Comparison of ENCODE assay signal across 28 cellular contexts in genomic region chrX:155246748-155247147, GRCh38. TPM values are rescaled to one million over a fixed set of nuclear protein-coding genes. Genes with fewer than 3 reads are reported as not detected.
DNase-seq lines count a peak whose midpoint lies in the region; ATAC-seq, FAIRE-seq and TF ChIP-seq lines count a peak whose summit lies in the region.
"Had no signal": no experiment of that assay in that cellular context is flagged by ENCODE, and none has a peak within 500 bp of the region (broad histone marks: within the 10 kb centered on the region; RNA-seq: fewer than 3 reads in every experiment).

No MANE protein-coding gene starts in this region.

- no peaks in the 10 kb centered on the region for H3K27me3 Mint-ChIP-seq in stimulated activated naive B cell treated with anti-CD40 and anti-IgM and Interleukin-4, amounts not matched to agents 10 μg/mL and 1 μg/mL and 100 μg/mL, for 72 hours
- H3K27me3 Mint-ChIP-seq: activated CD4-positive, alpha-beta T cell treated with anti-CD3 and anti-CD28 coated beads, Interleukin-2, amount 10 ng/mL, durations not matched to agents 24 days and 14 days; activated naive CD8-positive, alpha-beta T cell treated with anti-CD3 and anti-CD28 coated beads, Interleukin-2, amount 10 ng/mL, durations not matched to agents 7 days and 5 days had no signal

- TF ChIP-seq CTCF in HepG2 (CRISPR knock-in tag; IDR thresholded peaks at IDR 0.05), result no peak
- TF ChIP-seq CTCF in right lobe of liver (IDR thresholded peaks at IDR 0.05), result no peak
- no peak for TF ChIP-seq CTCF in epithelial cell of esophagus (IDR thresholded peaks at IDR 0.05; ENCODE audit: insufficient read depth, low read depth, low read length, missing control alignments)
- no peak for TF ChIP-seq CTCF in uterus (IDR thresholded peaks at IDR 0.05)

- no peaks in the 10 kb centered on the region for H3K36me3 ChIP-seq in HepG2 (replicated peaks in 1 of 2; ENCODE audit: control insufficient read depth in 1 of 2, insufficient read depth in 2 of 2, low read length in 2 of 2)
- H3K36me3 ChIP-seq in right lobe of liver, result no peaks in the 10 kb centered on the region
- H3K36me3 ChIP-seq in uterus, result no peaks in the 10 kb centered on the region
- H3K36me3 ChIP-seq: ascending aorta, BE2C, cardiac muscle cell, ovary, tibial artery, WERI-Rb-1 had no signal

- H3K4me1 ChIP-seq in HepG2 (ENCODE audit: insufficient read depth, low read length), result no peaks in the 10 kb centered on the region
- H3K4me1 ChIP-seq in right lobe of liver, result no peaks in the 10 kb centered on the region
- H3K4me1 ChIP-seq in uterus, result no peaks in the 10 kb centered on the region
- H3K4me1 ChIP-seq: ascending aorta, BE2C, tibial artery had no signal

- TF ChIP-seq EP300 in HepG2 (IDR thresholded peaks at IDR 0.05; ENCODE audit: low read depth in 2 of 2, low read length in 2 of 2) (no peak), HepG2 (CRISPR knock-in tag; IDR thresholded peaks at IDR 0.05; ENCODE audit: borderline replicate concordance) (no peak)

- H3K27me3 ChIP-seq in HepG2 (ENCODE audit: control insufficient read depth in 1 of 2, insufficient read depth in 2 of 2, low read length in 2 of 2), result no peaks in the 10 kb centered on the region
- H3K27me3 ChIP-seq in right lobe of liver, result peaks cover 0 to 3% of the 10 kb centered on the region in 2 donors
- no peaks in the 10 kb centered on the region for H3K27me3 ChIP-seq in uterus
- H3K27me3 ChIP-seq: ascending aorta, BE2C, cardiac muscle cell, ovary, tibial artery had no signal

- H3K27ac ChIP-seq in HepG2 (ENCODE audit: extremely low read length, insufficient read depth, low read length) (no peak overlapping the region), right lobe of liver (no peak overlapping the region), uterus (no peak overlapping the region)
- H3K27ac ChIP-seq: ascending aorta, cardiac muscle cell, epithelial cell of prostate, ovary, tibial artery, WERI-Rb-1 had no signal

- no peak overlapping the region for H2AFZ ChIP-seq in HepG2 (ENCODE audit: low read length)

- H3K4me3 ChIP-seq in HepG2 (replicated peaks in 1 of 3; ENCODE audit: insufficient read depth in 1 of 3, low read depth in 2 of 3, low read length in 3 of 3) (no peak overlapping the region), right lobe of liver (no peak overlapping the region), epithelial cell of esophagus (ENCODE audit: low read length) (no peak overlapping the region), uterus (no peak overlapping the region)
- H3K4me3 ChIP-seq: ascending aorta, cardiac muscle cell, ovary, tibial artery had no signal

- TF ChIP-seq RAD21 in HepG2 (CRISPR knock-in tag; IDR thresholded peaks at IDR 0.05), result no peak

- TF ChIP-seq POLR2A in HepG2 (IDR thresholded peaks at IDR 0.05; ENCODE audit: insufficient read depth in 1 of 2, low read depth in 2 of 2, low read length in 2 of 2) (no peak), right lobe of liver (IDR thresholded peaks at IDR 0.05) (no peak), uterus (IDR thresholded peaks at IDR 0.05) (no peak)

- H3K27ac Mint-ChIP-seq in stimulated activated naive B cell treated with anti-CD40 and anti-IgM and Interleukin-4, amounts not matched to agents 10 μg/mL and 1 μg/mL and 100 μg/mL, for 72 hours, result no peak overlapping the region
- H3K27ac Mint-ChIP-seq: activated CD4-positive, alpha-beta T cell treated with anti-CD3 and anti-CD28 coated beads, Interleukin-2, amount 10 ng/mL, durations not matched to agents 24 days and 14 days; activated naive CD8-positive, alpha-beta T cell treated with anti-CD3 and anti-CD28 coated beads, Interleukin-2, amount 10 ng/mL, durations not matched to agents 7 days and 5 days had no signal

- no peaks in the 10 kb centered on the region for H3K9me3 ChIP-seq in HepG2 (ENCODE audit: low read length)
- H3K9me3 ChIP-seq in right lobe of liver, result no peaks in the 10 kb centered on the region
- no peaks in the 10 kb centered on the region for H3K9me3 ChIP-seq in uterus
- H3K9me3 ChIP-seq: ascending aorta, BE2C, ovary, tibial artery had no signal

- in situ Hi-C loops in HepG2 (cut with HindIII; ENCODE audit: extremely low pct_ligation_motif_present, low pct_unique_long_range_greater_than_20kb), result no loop called here

- FAIRE-seq in HepG2 (lab: Jason Lieb, UNC), result peak; percentile 30
- FAIRE-seq: small intestine had no signal

- peaks cover 0 to 2% of the 10 kb centered on the region in 2 donors for H3K36me3 Mint-ChIP-seq in stimulated activated naive B cell treated with anti-CD40 and anti-IgM and Interleukin-4, amounts not matched to agents 10 μg/mL and 1 μg/mL and 100 μg/mL, for 72 hours
- H3K36me3 Mint-ChIP-seq: immature natural killer cell had no signal

- ATAC-seq in HepG2, result no peak
- ATAC-seq in right lobe of liver, result no peak
- peak; percentile 96 to 98 for ATAC-seq in stimulated activated naive B cell treated with anti-CD40 and anti-IgM and Interleukin-4, amounts not matched to agents 10 μg/mL and 1 μg/mL and 100 μg/mL, for 72 hours (replicated peaks)

- WGBS in HepG2 (ENCODE audit: low lambda C conversion rate), result 91% methylated on average over 1 of the region's 1 CpG
- 56% methylated on average over 1 of the region's 1 CpG for whole genome bisulfite sequencing in right lobe of liver (ENCODE audit: insufficient coverage, low coverage, low lambda C conversion rate, missing lambda C conversion rate)

- no peaks in the 10 kb centered on the region for H3K79me2 ChIP-seq in HepG2 (ENCODE audit: insufficient read depth, low read length)

- no peak overlapping the region for H3K9ac ChIP-seq in HepG2 (ENCODE audit: insufficient read depth, low read depth, low read length)

- CTCF ChIA-PET in HepG2 (lab: Yijun Ruan, JAX; ENCODE audit: low intra/inter-chr PET ratio, low total read pairs), result no interaction called here

- POLR2A ChIA-PET in HepG2 (lab: Yijun Ruan, JAX), result interaction anchor here (1.2 kb wide), 1 partner anchor 31 kb away, joined by 3 read pairs; the partner anchor contains the start of gene VBP1

- no peak overlapping the region for H3K4me3 Mint-ChIP-seq in stimulated activated naive B cell treated with anti-CD40 and anti-IgM and Interleukin-4, amounts not matched to agents 10 μg/mL and 1 μg/mL and 100 μg/mL, for 72 hours
- H3K4me3 Mint-ChIP-seq: activated CD4-positive, alpha-beta T cell treated with anti-CD3 and anti-CD28 coated beads, Interleukin-2, amount 10 ng/mL, durations not matched to agents 24 days and 14 days; activated naive CD8-positive, alpha-beta T cell treated with anti-CD3 and anti-CD28 coated beads, Interleukin-2, amount 10 ng/mL, durations not matched to agents 7 days and 5 days; CD8-positive, alpha-beta memory T cell; immature natural killer cell had no signal

- H3K4me2 ChIP-seq in HepG2 (ENCODE audit: low read depth, low read length), result no peak overlapping the region

- H3K4me1 Mint-ChIP-seq in stimulated activated naive B cell treated with anti-CD40 and anti-IgM and Interleukin-4, amounts not matched to agents 10 μg/mL and 1 μg/mL and 100 μg/mL, for 72 hours, result peaks cover 9 to 26% of the 10 kb centered on the region in 2 donors
- H3K4me1 Mint-ChIP-seq: activated naive CD8-positive, alpha-beta T cell treated with anti-CD3 and anti-CD28 coated beads, Interleukin-2, amount 10 ng/mL, durations not matched to agents 7 days and 5 days; CD8-positive, alpha-beta memory T cell; immature natural killer cell had no signal

- H3K9me3 Mint-ChIP-seq in stimulated activated naive B cell treated with anti-CD40 and anti-IgM and Interleukin-4, amounts not matched to agents 10 μg/mL and 1 μg/mL and 100 μg/mL, for 72 hours, result no peaks in the 10 kb centered on the region
- H3K9me3 Mint-ChIP-seq: activated CD4-positive, alpha-beta T cell treated with anti-CD3 and anti-CD28 coated beads, Interleukin-2, amount 10 ng/mL, durations not matched to agents 24 days and 14 days; activated naive CD8-positive, alpha-beta T cell treated with anti-CD3 and anti-CD28 coated beads, Interleukin-2, amount 10 ng/mL, durations not matched to agents 7 days and 5 days; CD8-positive, alpha-beta memory T cell; immature natural killer cell had no signal

- intact Hi-C loops in HepG2 (cut with micrococcal nuclease; ENCODE audit: unreplicated experiment), result no loop called here
- intact Hi-C loops in right lobe of liver (cut with DNase I), result no loop called here
- intact Hi-C loops in uterus (cut with DNase I; ENCODE audit: low total_unique reads), result no loop called here

- H4K20me1 ChIP-seq in HepG2 (ENCODE audit: insufficient read depth, low read length), result no peaks in the 10 kb centered on the region

- no TSS peak for BruUV-seq in HepG2 (replicated peaks; lab: Mats Ljungman, UMichigan)

- no peak for DNase-seq in HepG2 (ENCODE audit: low spot score)
- no peak for DNase-seq in right lobe of liver
- DNase-seq in MV-4-11 (lab: John Stamatoyannopoulos, UW), result peak; percentile 0
- DNase-seq in epithelial cell of esophagus (ENCODE audit: low read depth), result peak; percentile 1
- peak; percentile 23 for DNase-seq in stimulated activated naive B cell treated with anti-CD40 and anti-IgM and Interleukin-4, amounts not matched to agents 10 μg/mL and 1 μg/mL and 100 μg/mL, for 72 hours
- no peak for DNase-seq in EL
- no peak for DNase-seq in NCI-H187 (lab: John Stamatoyannopoulos, UW)
- DNase-seq in uterus, result no peak
- DNase-seq: activated CD4-positive, alpha-beta T cell treated with anti-CD3 and anti-CD28 coated beads, Interleukin-2, amount 10 ng/mL, durations not matched to agents 24 days and 14 days; activated effector memory CD4-positive, alpha-beta T cell treated with Interleukin-2 at 50 U/mL for 16 hours; activated naive CD8-positive, alpha-beta T cell treated with anti-CD3 and anti-CD28 coated beads, Interleukin-2, amount 10 ng/mL, durations not matched to agents 7 days and 5 days; BE2C; CD8-positive, alpha-beta memory T cell; immature natural killer cell; mammary epithelial cell; NCI-H1417 treated with DMSO at 0.1 percent for 48 hours; NCI-H2107; NCI-H748 treated with DMSO at 0.1 percent for 48 hours; ovary; SIG-M5; small intestine; SW 1271; tibial artery; WERI-Rb-1 had no signal

RNA-seq across cellular contexts. Expression of gene RAB39B, which starts 17.5 kb away (rescaled TPM):
- total RNA-seq in HepG2 (2016; rRNA removed; fragmentation: Illumina TruSeq; extraction: Trizol) (0.07 and 0.15 TPM in 2 replicates), right lobe of liver (under 1 TPM in 4 of 6 experiments, not detected in 2; 0.05 to 0.11 (median 0.06) TPM), uterus (1 to 10 TPM in 1 of 4 donors, under 1 TPM in 1, not detected in 2; 0.24 to 3.5 TPM)
- 0.18 and 0.30 TPM in 2 replicates for total RNA-seq in HepG2 (2016; cell fraction: cytosol; rRNA removed; fragmentation: Illumina TruSeq; extraction: Trizol; ENCODE audit: low read depth)
- total RNA-seq in HepG2 (2016; cell fraction: insoluble cytoplasmic fraction; rRNA removed; fragmentation: Illumina TruSeq; extraction: Trizol), result 0.13 and 0.21 TPM in 2 replicates
- 0.17 and 0.22 TPM in 2 replicates for total RNA-seq in HepG2 (2016; cell fraction: membrane; rRNA removed; fragmentation: Illumina TruSeq; extraction: Trizol)
- total RNA-seq in HepG2 (2016; cell fraction: nucleus; rRNA removed; fragmentation: Illumina TruSeq; extraction: Trizol), result 0.12 TPM in 1 of 2 replicates, not detected in the other
- 0.04 and 0.05 TPM in 2 replicates for polyA plus RNA-seq in HepG2 (2011; rRNA removed)
- 0.05 and 0.06 TPM in 2 replicates for polyA plus RNA-seq in HepG2 (2011; cell fraction: cytosol; rRNA removed)
- polyA plus RNA-seq in HepG2 (2011; cell fraction: nucleus; rRNA removed), result not detected in 2 replicates
- polyA plus RNA-seq in HepG2 (2012), result 0.04 TPM in 2 replicates
- 0.09 and 0.10 TPM in 2 replicates for polyA plus RNA-seq in HepG2 (2016; cell fraction: cytosol; fragmentation: Illumina TruSeq; extraction: Trizol; ENCODE audit: low read depth)
- 0.11 and 0.16 TPM in 2 replicates for polyA plus RNA-seq in HepG2 (2016; cell fraction: insoluble cytoplasmic fraction; fragmentation: Illumina TruSeq; extraction: Trizol; ENCODE audit: low read depth)
- 0.14 and 0.23 TPM in 2 replicates for polyA plus RNA-seq in HepG2 (2016; cell fraction: membrane; fragmentation: Illumina TruSeq; extraction: Trizol; ENCODE audit: low read depth)
- 0.12 and 0.16 TPM in 2 replicates for polyA plus RNA-seq in HepG2 (2016; cell fraction: nucleus; fragmentation: Illumina TruSeq; extraction: Trizol; ENCODE audit: insufficient read depth, low read depth)
- not detected in 2 replicates for polyA minus RNA-seq in HepG2 (2011; rRNA and poly(A)+ RNA removed; ENCODE audit: low replicate concordance)
- not detected in 2 replicates for polyA minus RNA-seq in HepG2 (2011; cell fraction: cytosol; rRNA and poly(A)+ RNA removed)
- not detected in 2 replicates for polyA minus RNA-seq in HepG2 (2011; cell fraction: nucleus; rRNA and poly(A)+ RNA removed)
- total RNA-seq: ascending aorta, glomerular endothelial cell had no signal

RNA-seq across cellular contexts. Expression of gene VBP1, which starts 30.5 kb away (rescaled TPM):
- 72.6 and 95.2 TPM in 2 replicates for total RNA-seq in HepG2 (2016; rRNA removed; fragmentation: Illumina TruSeq; extraction: Trizol)
- 10.5 and 12.8 TPM in 2 replicates for total RNA-seq in HepG2 (2016; cell fraction: cytosol; rRNA removed; fragmentation: Illumina TruSeq; extraction: Trizol; ENCODE audit: low read depth)
- 73.8 and 104 TPM in 2 replicates for total RNA-seq in HepG2 (2016; cell fraction: insoluble cytoplasmic fraction; rRNA removed; fragmentation: Illumina TruSeq; extraction: Trizol)
- 30.7 and 34.9 TPM in 2 replicates for total RNA-seq in HepG2 (2016; cell fraction: membrane; rRNA removed; fragmentation: Illumina TruSeq; extraction: Trizol)
- total RNA-seq in HepG2 (2016; cell fraction: nucleus; rRNA removed; fragmentation: Illumina TruSeq; extraction: Trizol), result 29.9 and 31.4 TPM in 2 replicates
- 14.0 and 20.4 TPM in 2 replicates for polyA plus RNA-seq in HepG2 (2011; rRNA removed)
- polyA plus RNA-seq in HepG2 (2011; cell fraction: cytosol; rRNA removed), result 7.4 and 12.0 TPM in 2 replicates
- polyA plus RNA-seq in HepG2 (2011; cell fraction: nucleus; rRNA removed), result 2.6 and 5.2 TPM in 2 replicates
- 18.8 and 32.1 TPM in 2 replicates for polyA plus RNA-seq in HepG2 (2012)
- 10.1 and 10.5 TPM in 2 replicates for polyA plus RNA-seq in HepG2 (2016; cell fraction: cytosol; fragmentation: Illumina TruSeq; extraction: Trizol; ENCODE audit: low read depth)
- polyA plus RNA-seq in HepG2 (2016; cell fraction: insoluble cytoplasmic fraction; fragmentation: Illumina TruSeq; extraction: Trizol; ENCODE audit: low read depth), result 76.9 and 90.5 TPM in 2 replicates
- polyA plus RNA-seq in HepG2 (2016; cell fraction: membrane; fragmentation: Illumina TruSeq; extraction: Trizol; ENCODE audit: low read depth), result 21.7 and 22.4 TPM in 2 replicates
- 34.8 and 38.4 TPM in 2 replicates for polyA plus RNA-seq in HepG2 (2016; cell fraction: nucleus; fragmentation: Illumina TruSeq; extraction: Trizol; ENCODE audit: insufficient read depth, low read depth)
- 2.6 and 4.7 TPM in 2 replicates for polyA minus RNA-seq in HepG2 (2011; rRNA and poly(A)+ RNA removed; ENCODE audit: low replicate concordance)
- 10.0 and 10.5 TPM in 2 replicates for polyA minus RNA-seq in HepG2 (2011; cell fraction: cytosol; rRNA and poly(A)+ RNA removed)
- 8.9 and 9.1 TPM in 2 replicates for polyA minus RNA-seq in HepG2 (2011; cell fraction: nucleus; rRNA and poly(A)+ RNA removed)
- total RNA-seq in right lobe of liver, result 10 to 100 TPM; 14.5 to 18.9 (median 16.8) TPM
- 10 to 100 TPM; 27.4 to 83.6 (median 39.4) TPM for total RNA-seq in uterus

Comparison
In these comparisons a context has a peak if more than half of its experiments do, and no peak if none do; other contexts are left out.
1. ATAC-seq: peak in stimulated activated naive B cell treated with anti-CD40 and anti-IgM and Interleukin-4, amounts not matched to agents 10 μg/mL and 1 μg/mL and 100 μg/mL, for 72 hours (2 of 2); none in HepG2 (single experiment) and right lobe of liver (0 of 4).
2. DNase-seq: peak in MV-4-11 (single experiment), epithelial cell of esophagus (single experiment) and stimulated activated naive B cell treated with anti-CD40 and anti-IgM and Interleukin-4, amounts not matched to agents 10 μg/mL and 1 μg/mL and 100 μg/mL, for 72 hours (single experiment); none in HepG2 (single experiment), right lobe of liver (0 of 3), EL (single experiment), NCI-H187 (0 of 2) and uterus (0 of 2).